Comparison of ENCODE assay signal across 13 cellular contexts in the genomic region with DNA sequence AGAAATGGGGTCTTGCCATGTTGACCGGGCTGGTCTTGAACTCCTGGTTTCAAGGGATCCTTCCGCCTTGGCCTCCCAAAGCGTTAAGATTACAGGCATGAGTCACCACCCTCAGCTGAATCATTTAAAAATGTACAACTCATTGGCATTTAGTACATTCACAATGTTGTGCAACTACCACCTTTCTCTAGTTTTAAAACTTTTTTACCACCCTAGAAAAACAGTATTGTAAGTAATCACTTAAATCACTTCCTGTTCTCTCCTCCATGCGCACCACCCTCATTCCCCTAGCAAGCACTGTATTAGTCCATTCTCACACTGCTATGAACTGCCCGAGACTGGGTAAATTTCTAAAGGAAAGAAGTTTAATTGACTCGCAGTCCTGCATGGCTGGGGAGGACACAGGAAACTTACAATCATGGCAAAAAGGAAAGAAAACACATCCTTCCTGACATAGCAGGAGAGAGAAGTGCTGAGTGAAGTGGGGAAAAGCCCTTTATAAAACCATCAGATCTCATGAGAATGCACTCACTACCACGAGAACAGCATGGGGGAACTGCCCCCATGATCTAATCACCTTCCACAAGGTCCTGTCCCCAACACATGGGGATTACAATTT. TPM values are rescaled to one million over a fixed set of nuclear protein-coding genes. Genes with fewer than 3 reads are reported as not detected.
DNase-seq lines count a peak whose midpoint lies in the region; ATAC-seq and TF ChIP-seq lines count a peak whose summit lies in the region.
"Had no signal": no experiment of that assay in that cellular context is flagged by ENCODE, and none has a peak within 500 bp of the region (broad histone marks: within the 10 kb centered on the region; RNA-seq: fewer than 3 reads in every experiment).

No MANE protein-coding gene starts in this region.

- H3K27ac ChIP-seq in mammary epithelial cell (ENCODE audit: insufficient read depth, low read depth, low read length), result peak overlapping the region; percentile 23
- peak overlapping the region in 2 of 8 donors; percentile 28 to 50 for H3K27ac ChIP-seq in spleen

- CTCF ChIA-PET in mammary epithelial cell (lab: Charles Lee; ENCODE audit: low non-redundant PET), result no interaction called here

- H4K20me1 ChIP-seq in mammary epithelial cell (ENCODE audit: insufficient read depth, low read length), result no peaks in the 10 kb centered on the region

- BruUV-seq in mammary epithelial cell (replicated peaks; lab: Mats Ljungman, UMichigan), result no TSS peak

- TF ChIP-seq CTCF in mammary epithelial cell (conservative IDR thresholded peaks at IDR 0.05 in 1 of 2, IDR thresholded peaks at IDR 0.05 in 1 of 2; ENCODE audit: extremely low read depth in 1 of 2, insufficient read depth in 1 of 2, low read depth in 1 of 2, low read length in 2 of 2) (no peak), mucosa of descending colon (IDR thresholded peaks at IDR 0.05) (no peak), spleen (IDR thresholded peaks at IDR 0.05 in 8 of 11, conservative IDR thresholded peaks at IDR 0.05 in 3 of 11) (no peak)

- DNase-seq in EH (ENCODE audit: low read depth) (peak; percentile 67), MG63 (peak; percentile 40), mammary epithelial cell (peak; percentile 83), mucosa of descending colon (no peak), spleen (no peak), NCI-H345 treated with DMSO at 0.1 percent for 48 hours (lab: John Stamatoyannopoulos, UW; ENCODE audit: unreplicated experiment) (no peak)
- DNase-seq in stimulated activated CD4-positive, alpha-beta T cell treated with anti-CD3 and anti-CD28 coated beads, Interleukin-4, amount 100 ng/mL, for 1 hour, result no peak
- DNase-seq: DND-41, left cardiac atrium, T1000 had no signal

- H3K36me3 ChIP-seq in MG63 (no peaks in the 10 kb centered on the region), mammary epithelial cell (ENCODE audit: insufficient read depth, low read length) (no peaks in the 10 kb centered on the region), mucosa of descending colon (ENCODE audit: low read depth) (no peaks in the 10 kb centered on the region), spleen (peaks cover 0 to 1% (median 0%) of the 10 kb centered on the region in 6 donors)

- WGBS in mammary epithelial cell (ENCODE audit: low coverage, missing lambda C conversion rate), result 68% methylated on average over 7 of the region's 7 CpGs
- WGBS in spleen, 5 donors, result 51 to 73% (median 56%) methylated on average over 7 of the region's 7 CpGs

- no peaks in the 10 kb centered on the region for H3K9me3 ChIP-seq in MG63
- no peaks in the 10 kb centered on the region for H3K9me3 ChIP-seq in mammary epithelial cell (replicated peaks; ENCODE audit: insufficient read depth, low read length)
- H3K9me3 ChIP-seq in mucosa of descending colon, result no peaks in the 10 kb centered on the region
- no peaks in the 10 kb centered on the region for H3K9me3 ChIP-seq in spleen

- H3K27me3 ChIP-seq in MG63 (no peaks in the 10 kb centered on the region), mammary epithelial cell (ENCODE audit: insufficient read depth, low read length) (no peaks in the 10 kb centered on the region), spleen (replicated peaks in 1 of 7) (peaks cover 0 to 5% (median 0%) of the 10 kb centered on the region in 7 donors)

- TF ChIP-seq POLR2A in spleen (IDR thresholded peaks at IDR 0.05), result no peak

- in situ Hi-C loops in mammary epithelial cell (cut with MboI; ENCODE audit: low sequenced_read_pairs in 2 of 2), result no loop called here

- H3K79me2 ChIP-seq in mammary epithelial cell (ENCODE audit: insufficient read depth, low read length), result no peaks in the 10 kb centered on the region

- intact Hi-C loops in mammary epithelial cell (cut with micrococcal nuclease) (loop anchor here (1.0 to 2.0 kb wide), 2 partner anchors 19 to 40 kb away; no protein-coding TSS in a partner anchor), mucosa of descending colon (cut with DNase I, micrococcal nuclease) (no loop called here), spleen (cut with DNase I; ENCODE audit: low total_unique reads) (no loop called here)

- H2AFZ ChIP-seq in mammary epithelial cell (ENCODE audit: low read depth, low read length), result peak overlapping the region; percentile 24

- peak; percentile 84 for ATAC-seq in mucosa of descending colon
- no peak for ATAC-seq in GM18520 (IDR thresholded peaks at IDR 0.05; ENCODE audit: unreplicated experiment)

- H3K4me1 ChIP-seq in mammary epithelial cell (ENCODE audit: insufficient read depth, low read length), result peaks cover 16% of the 10 kb centered on the region
- H3K4me1 ChIP-seq in mucosa of descending colon (ENCODE audit: low read depth), result peaks cover 9% of the 10 kb centered on the region
- H3K4me1 ChIP-seq in spleen, result peaks cover 0 to 7% (median 0%) of the 10 kb centered on the region in 6 donors

- H3K4me3 ChIP-seq in MG63 (no peak overlapping the region), mammary epithelial cell (replicated peaks in 1 of 3; ENCODE audit: insufficient read depth in 1 of 3, low read depth in 2 of 3, low read length in 3 of 3) (no peak overlapping the region), mucosa of descending colon (no peak overlapping the region), spleen (no peak overlapping the region)

- no peak overlapping the region for H3K9ac ChIP-seq in mammary epithelial cell (ENCODE audit: insufficient read depth, low read length)

- dilution Hi-C loops in mammary epithelial cell (cut with HindIII; ENCODE audit: low sequenced_read_pairs), result no loop called here

- no peak overlapping the region for H3K4me2 ChIP-seq in mammary epithelial cell (ENCODE audit: insufficient read depth, low read depth, low read length)

RNA-seq across cellular contexts. Expression of a gene that starts 14.4 kb away (rescaled TPM):
- not detected in 2 replicates for total RNA-seq in MG63 (2014; rRNA removed; shearing (Covaris generic); ENCODE audit: low replicate concordance)
- total RNA-seq in mammary epithelial cell, result not detected
- not detected for polyA plus RNA-seq in mammary epithelial cell
- not detected for polyA minus RNA-seq in mammary epithelial cell
- total RNA-seq in mucosa of descending colon, result not detected
- under 1 TPM in 1 of 7 donors, not detected in 6; 0.47 TPM for total RNA-seq in spleen
- not detected for polyA plus RNA-seq in spleen
- total RNA-seq: activated T-helper 1 cell treated with anti-CD3 and anti-CD28 coated beads, Interleukin-12 subunit alpha, Interleukin-12 subunit beta, Interleukin-2, Interleukin-4 antibody, amounts not matched to agents 30 ng/mL and 10 ng/mL and 1 ng/mL, durations not matched to agents 14 hours and 24 hours and 36 hours; HT-29; left cardiac atrium had no signal

RNA-seq across cellular contexts. Expression of a gene that starts 28.3 kb away (rescaled TPM):
- not detected in 2 replicates for total RNA-seq in MG63 (2014; rRNA removed; shearing (Covaris generic); ENCODE audit: low replicate concordance)
- total RNA-seq in mammary epithelial cell (under 1 TPM; 0.17 to 0.33 TPM), mucosa of descending colon (1 to 10 TPM in 1 of 3 donors, under 1 TPM in 2; 0.51 to 1.0 (median 0.61) TPM), spleen (under 1 TPM in 1 of 7 donors, not detected in 6; 0.51 TPM)
- polyA plus RNA-seq in mammary epithelial cell (0.19 TPM), spleen (under 1 TPM in 2 of 3 donors, not detected in 1; 0.03 to 0.07 TPM)
- polyA minus RNA-seq in mammary epithelial cell, result not detected
- total RNA-seq: left cardiac atrium had no signal

RNA-seq across cellular contexts. Expression of a gene that starts 36.3 kb away (rescaled TPM):
- total RNA-seq in MG63 (2014; rRNA removed; shearing (Covaris generic); ENCODE audit: low replicate concordance), result 0.63 TPM in 1 of 2 replicates, not detected in the other
- under 1 TPM in 1 of 2 donors, not detected in 1; 0.33 TPM for total RNA-seq in mammary epithelial cell
- polyA plus RNA-seq in mammary epithelial cell, result 0.09 TPM
- 0.26 TPM for polyA minus RNA-seq in mammary epithelial cell
- total RNA-seq in mucosa of descending colon, result 10 to 100 TPM in 2 of 3 donors, 1 to 10 TPM in 1; 9.5 to 29.5 (median 17.7) TPM
- total RNA-seq in spleen, result 1 to 10 TPM in 6 of 7 donors, under 1 TPM in 1; 0.85 to 4.1 (median 2.3) TPM
- polyA plus RNA-seq in spleen, result under 1 TPM; 0.14 to 0.78 (median 0.51) TPM

RNA-seq across cellular contexts. Expression of a gene that starts 41.4 kb away (rescaled TPM):
- 22.9 and 30.2 TPM in 2 replicates for total RNA-seq in MG63 (2014; rRNA removed; shearing (Covaris generic); ENCODE audit: low replicate concordance)
- total RNA-seq in mammary epithelial cell (10 to 100 TPM; 15.3 to 18.8 TPM), mucosa of descending colon (10 to 100 TPM in 2 of 3 donors, 1 to 10 TPM in 1; 9.1 to 12.7 (median 11.3) TPM), spleen (10 to 100 TPM; 10.1 to 46.3 (median 22.6) TPM)
- polyA plus RNA-seq in mammary epithelial cell (16.2 TPM), spleen (10 to 100 TPM; 13.3 to 15.5 (median 14.3) TPM)
- 10.7 TPM for polyA minus RNA-seq in mammary epithelial cell

Comparison
In these comparisons a context has a peak if more than half of its experiments do, and no peak if none do; other contexts are left out.
1. DNase-seq: peak in EH (single experiment), MG63 (single experiment) and mammary epithelial cell (single experiment); none in mucosa of descending colon (0 of 3), spleen (single experiment), stimulated activated CD4-positive, alpha-beta T cell treated with anti-CD3 and anti-CD28 coated beads, Interleukin-4, amount 100 ng/mL, for 1 hour (single experiment) and NCI-H345 treated with DMSO at 0.1 percent for 48 hours (single experiment).